In genomic region chr11:133956650-133957633, GRCh38 we compare ENCODE assay signal across 8 cellular contexts. TPM values are rescaled to one million over a fixed set of nuclear protein-coding genes. Genes with fewer than 3 reads are reported as not detected.
DNase-seq lines count a peak whose midpoint lies in the region; TF ChIP-seq lines count a peak whose summit lies in the region.

A gene with protein sequence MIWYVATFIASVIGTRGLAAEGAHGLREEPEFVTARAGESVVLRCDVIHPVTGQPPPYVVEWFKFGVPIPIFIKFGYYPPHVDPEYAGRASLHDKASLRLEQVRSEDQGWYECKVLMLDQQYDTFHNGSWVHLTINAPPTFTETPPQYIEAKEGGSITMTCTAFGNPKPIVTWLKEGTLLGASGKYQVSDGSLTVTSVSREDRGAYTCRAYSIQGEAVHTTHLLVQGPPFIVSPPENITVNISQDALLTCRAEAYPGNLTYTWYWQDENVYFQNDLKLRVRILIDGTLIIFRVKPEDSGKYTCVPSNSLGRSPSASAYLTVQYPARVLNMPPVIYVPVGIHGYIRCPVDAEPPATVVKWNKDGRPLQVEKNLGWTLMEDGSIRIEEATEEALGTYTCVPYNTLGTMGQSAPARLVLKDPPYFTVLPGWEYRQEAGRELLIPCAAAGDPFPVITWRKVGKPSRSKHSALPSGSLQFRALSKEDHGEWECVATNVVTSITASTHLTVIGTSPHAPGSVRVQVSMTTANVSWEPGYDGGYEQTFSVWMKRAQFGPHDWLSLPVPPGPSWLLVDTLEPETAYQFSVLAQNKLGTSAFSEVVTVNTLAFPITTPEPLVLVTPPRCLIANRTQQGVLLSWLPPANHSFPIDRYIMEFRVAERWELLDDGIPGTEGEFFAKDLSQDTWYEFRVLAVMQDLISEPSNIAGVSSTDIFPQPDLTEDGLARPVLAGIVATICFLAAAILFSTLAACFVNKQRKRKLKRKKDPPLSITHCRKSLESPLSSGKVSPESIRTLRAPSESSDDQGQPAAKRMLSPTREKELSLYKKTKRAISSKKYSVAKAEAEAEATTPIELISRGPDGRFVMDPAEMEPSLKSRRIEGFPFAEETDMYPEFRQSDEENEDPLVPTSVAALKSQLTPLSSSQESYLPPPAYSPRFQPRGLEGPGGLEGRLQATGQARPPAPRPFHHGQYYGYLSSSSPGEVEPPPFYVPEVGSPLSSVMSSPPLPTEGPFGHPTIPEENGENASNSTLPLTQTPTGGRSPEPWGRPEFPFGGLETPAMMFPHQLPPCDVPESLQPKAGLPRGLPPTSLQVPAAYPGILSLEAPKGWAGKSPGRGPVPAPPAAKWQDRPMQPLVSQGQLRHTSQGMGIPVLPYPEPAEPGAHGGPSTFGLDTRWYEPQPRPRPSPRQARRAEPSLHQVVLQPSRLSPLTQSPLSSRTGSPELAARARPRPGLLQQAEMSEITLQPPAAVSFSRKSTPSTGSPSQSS (N-terminal part only) (minus strand): TSS chr11:133956968. CDS start chr11:133956754, 214 bp downstream.

- H3K27me3 ChIP-seq in H9 (ENCODE audit: insufficient read depth, low read length) (peaks cover 1% of the 10 kb centered on the region; the same call in 1 of the 2 replicates), WERI-Rb-1 (ENCODE audit: insufficient read depth, low read depth, severe bottlenecking) (no peaks in the 10 kb centered on the region), iPS-20b (ENCODE audit: insufficient read depth, low read length) (peaks cover 70% of the 10 kb centered on the region), PC-9 (ENCODE audit: insufficient read depth, low read depth) (peaks cover 59% of the 10 kb centered on the region)

- peak within 1 kb of the TSS; percentile 55 for H3K4me3 ChIP-seq in WERI-Rb-1 (ENCODE audit: low read depth, low read length)
- H3K4me3 ChIP-seq in iPS-20b (ENCODE audit: low read length) = peak within 1 kb of the TSS; percentile 95
- H3K4me3 ChIP-seq in skin epidermis = peak within 1 kb of the TSS; percentile 39 to 59 (median 47)
- H3K4me3 ChIP-seq in PC-9 = no peak within 1 kb of the TSS

- H3K4me3 Mint-ChIP-seq in H9 = peak within 1 kb of the TSS; percentile 85 to 93

- H3K4me1 Mint-ChIP-seq in H9 = peaks cover 31 to 40% of the 10 kb centered on the region in 2 experiments

- H2BK12ac ChIP-seq in H9 (ENCODE audit: insufficient read length, low read depth, low read length) = no peak within 1 kb of the TSS

- H3F3A ChIP-seq in PC-9 (ENCODE audit: insufficient read depth, low read depth) = no peaks in the 10 kb centered on the region

- peaks cover 0 to 20% of the 10 kb centered on the region in 2 experiments; a peak in 3 of 5 replicates for H3K9me3 Mint-ChIP-seq in H9

- H3K27ac Mint-ChIP-seq in H9 = 0 out of 7 replicates have a peak within 1 kb of the TSS, but pooled peaks of 1 of the 3 experiments have one; percentile 65

- no peaks in the 10 kb centered on the region for H3K9me2 ChIP-seq in PC-9 (ENCODE audit: insufficient read depth)

- H3K9ac ChIP-seq in H9 (ENCODE audit: extremely low read depth, insufficient read length, low read length) = peak within 1 kb of the TSS; percentile 34
- peak within 1 kb of the TSS; percentile 80; the same call in 1 of the 2 replicates for H3K9ac ChIP-seq in iPS-20b (ENCODE audit: low read depth, low read length)

- no TSS peak for BruUV-seq in PC-9 (replicated peaks; lab: Mats Ljungman, UMichigan)

- peak within 1 kb of the TSS; percentile 83 for H3K18ac ChIP-seq in H9 (ENCODE audit: insufficient read length, low read depth, low read length)

- in situ Hi-C loops in G401 (cut with HindIII; ENCODE audit: low sequenced_read_pairs) = no loop called here
- in situ Hi-C loops in T47D (cut with HindIII; ENCODE audit: low pct_unique_long_range_greater_than_20kb, low sequenced_read_pairs) = no loop called here

- no peaks in the 10 kb centered on the region for H3K79me1 ChIP-seq in H9 (ENCODE audit: insufficient read depth, low read depth, low read length, poor library complexity, severe bottlenecking)

- H3K9me3 ChIP-seq in H9 (ENCODE audit: control insufficient read depth, low read depth, low read length) = no peaks in the 10 kb centered on the region
- H3K9me3 ChIP-seq in WERI-Rb-1 (ENCODE audit: severe bottlenecking) = no peaks in the 10 kb centered on the region
- no peaks in the 10 kb centered on the region for H3K9me3 ChIP-seq in iPS-20b (ENCODE audit: insufficient read depth, low read depth, low read length)
- no peaks in the 10 kb centered on the region for H3K9me3 ChIP-seq in PC-9 (ENCODE audit: insufficient read depth, low read depth)

- CTCF ChIA-PET in PC-9 (lab: Charles Lee) = no interaction called here

- WGBS in H9 (ENCODE audit: extremely low coverage, insufficient read length, low lambda C conversion rate) = no CpG with 5 or more reads among the region's 100 CpGs

- no peak within 1 kb of the TSS; the same call in 1 of the 2 replicates for H3K4ac ChIP-seq in H9 (ENCODE audit: low read depth, low read length)

- intact Hi-C loops in PC-9 (cut with micrococcal nuclease; ENCODE audit: unreplicated experiment) = no loop called here

- no peak within 1 kb of the TSS for H2BK15ac ChIP-seq in H9 (ENCODE audit: low read depth, low read length)

- H3K27ac ChIP-seq in H9 (ENCODE audit: insufficient read length, low read depth, low read length) (no peak within 1 kb of the TSS), WERI-Rb-1 (peak within 1 kb of the TSS; percentile 79), iPS-20b (ENCODE audit: low read length) (no peak within 1 kb of the TSS), skin epidermis (peak within 1 kb of the TSS in 4 of 21 experiments; percentile 10 to 43 (median 20)), PC-9 (no peak within 1 kb of the TSS)

- no peak within 1 kb of the TSS for H3K56ac ChIP-seq in H9 (ENCODE audit: insufficient read length, low read depth, low read length)

- H3K23ac ChIP-seq in H9 (ENCODE audit: insufficient read length, low read depth, low read length) = no peak within 1 kb of the TSS

- H3K79me2 ChIP-seq in H9 (ENCODE audit: insufficient read depth, low read length) = peaks cover 2% of the 10 kb centered on the region; the same call in 1 of the 2 replicates
- H3K79me2 ChIP-seq in PC-9 (ENCODE audit: low read depth) = no peaks in the 10 kb centered on the region

- H4K5ac ChIP-seq in H9 (ENCODE audit: insufficient read length, low read depth, low read length) = no peak within 1 kb of the TSS

- no peak within 1 kb of the TSS for H2AK5ac ChIP-seq in H9 (ENCODE audit: insufficient read length, low read length)

- peaks cover 62% of the 10 kb centered on the region for H3K27me3 Mint-ChIP-seq in H9 (ENCODE audit: low read depth)

- peak within 1 kb of the TSS; percentile 79; the same call in 1 of the 2 replicates for H3K14ac ChIP-seq in H9 (ENCODE audit: insufficient read depth, low read length)

- H3K36me3 ChIP-seq in WERI-Rb-1 (no peaks in the 10 kb centered on the region; the same call in 1 of the 2 replicates), iPS-20b (ENCODE audit: insufficient read depth, low read depth, low read length) (no peaks in the 10 kb centered on the region), PC-9 (ENCODE audit: low read depth) (no peaks in the 10 kb centered on the region)

- no peak within 1 kb of the TSS for H2BK5ac ChIP-seq in H9 (ENCODE audit: insufficient read length, low read length)

- H3K23me2 ChIP-seq in H9 (ENCODE audit: insufficient read length, low read depth, low read length, poor library complexity, severe bottlenecking) = peaks cover 7% of the 10 kb centered on the region

- no peak within 1 kb of the TSS for H4K91ac ChIP-seq in H9 (ENCODE audit: insufficient read length, low read depth, low read length)

- H2BK120ac ChIP-seq in H9 (ENCODE audit: low read depth, low read length, poor library complexity, severe bottlenecking) = peak within 1 kb of the TSS; percentile 70

- H3T11ph ChIP-seq in H9 (ENCODE audit: low read length) = no peak within 1 kb of the TSS

- peaks cover 13% of the 10 kb centered on the region; the same call in 1 of the 2 replicates for H3K4me1 ChIP-seq in H9 (ENCODE audit: insufficient read depth, low read length)
- H3K4me1 ChIP-seq in iPS-20b (ENCODE audit: insufficient read depth, low read length) = peaks cover 26% of the 10 kb centered on the region
- no peaks in the 10 kb centered on the region for H3K4me1 ChIP-seq in PC-9 (replicated peaks; ENCODE audit: insufficient read depth)

- H4K8ac ChIP-seq in H9 (replicated peaks; ENCODE audit: insufficient read length, low read depth, low read length) = no peak within 1 kb of the TSS

- TF ChIP-seq CTCF in H9 (conservative IDR thresholded peaks at IDR 0.05) (no peak), WERI-Rb-1 (IDR thresholded peaks at IDR 0.05; ENCODE audit: low read depth, low read length) (no peak), PC-9 (conservative IDR thresholded peaks at IDR 0.05) (no peak)

- peaks cover 0 to 8% (median 5%) of the 10 kb centered on the region in 3 experiments; a peak in 6 of 7 replicates for H3K36me3 Mint-ChIP-seq in H9 (ENCODE audit: insufficient read depth in 1 of 3, low read depth in 3 of 3)

- POLR2A ChIA-PET in PC-9 (lab: Charles Lee; ENCODE audit: unreplicated experiment) = no interaction called here

- DNase-seq in G401 (ENCODE audit: low spot score) = peak; percentile 94
- peak; percentile 92 for DNase-seq in H9
- DNase-seq in NCI-H1105 treated with DMSO at 0.1 percent for 48 hours (lab: John Stamatoyannopoulos, UW) = peak; percentile 97
- DNase-seq in WERI-Rb-1 = peak; percentile 90
- DNase-seq in T47D (ENCODE audit: low read depth in 1 of 2, low spot score in 1 of 2) = peak; percentile 97 to 100
- DNase-seq in PC-9 = no peak

- H4K20me1 ChIP-seq in H9 (ENCODE audit: control insufficient read depth, insufficient read depth, insufficient read length) = peaks cover 3% of the 10 kb centered on the region
- H4K20me1 ChIP-seq in PC-9 (ENCODE audit: insufficient read depth) = no peaks in the 10 kb centered on the region

- H2BK20ac ChIP-seq in H9 (ENCODE audit: low read depth, low read length, poor library complexity, severe bottlenecking) = no peak within 1 kb of the TSS

- H3K4me2 ChIP-seq in H9 (ENCODE audit: insufficient read depth, insufficient read length, low read length) (peak within 1 kb of the TSS; percentile 88), PC-9 (no peak within 1 kb of the TSS)

- H2AFZ ChIP-seq in H9 (ENCODE audit: low read length) (peak within 1 kb of the TSS; percentile 5), PC-9 (no peak within 1 kb of the TSS)

RNA-seq across cellular contexts. Expression of the gene that starts here (rescaled TPM):
- 0.51 and 0.74 TPM in 2 replicates for total RNA-seq in G401 (2014; rRNA removed; shearing (Covaris generic))
- 25.7 and 26.3 TPM in 2 replicates for total RNA-seq in H9 (2021)
- not detected in 2 replicates for total RNA-seq in PC-9 (2021)

Comparison
In these comparisons a context has a peak if more than half of its experiments do, and no peak if none do; other contexts are left out.
1. RNA of the gene that starts here (total RNA-seq): 25.7 to 26.3 TPM in H9; 0.51 to 0.74 TPM in G401 and not detected in PC-9; every median in the first group is over 10 times any median in the second.
2. Peak in DNase-seq in G401; RNA of the gene not detected or under 1 TPM.
3. DNase-seq: peak in H9 (single experiment), NCI-H1105 treated with DMSO at 0.1 percent for 48 hours (single experiment), WERI-Rb-1 (single experiment) and T47D (2 of 2); none in PC-9 (0 of 2).